In genomic region chr9:123456011-123456410, GRCh38 we compare ENCODE assay signal across 25 cellular contexts.
"Had no signal": no experiment of that assay in that cellular context is flagged by ENCODE, and none has a peak within 500 bp of the region (broad histone marks: within the 10 kb centered on the region; RNA-seq: fewer than 3 reads in every experiment).

No MANE protein-coding gene starts in this region.

- H3K27ac Mint-ChIP-seq: activated CD8-positive, alpha-beta T cell treated with anti-CD3 and anti-CD28 coated beads, Interleukin-2, amount 10 ng/mL, durations not matched to agents 7 days and 5 days; activated naive CD4-positive, alpha-beta T cell treated with anti-CD3 and anti-CD28 coated beads, Interleukin-2, amount 50 U/mL, for 72 hours; T-helper 1 cell treated with Interleukin-12 subunit alpha and Interleukin-12 subunit beta and Interleukin-4 antibody, amounts not matched to agents 30 μg/mL and 1 μg/mL, for 36 hours had no signal

- H3K4me1 ChIP-seq: SJSA1 had no signal

- DNase-seq: activated CD4-positive, alpha-beta T cell treated with anti-CD3 and anti-CD28 coated beads for 4 hours; activated CD8-positive, alpha-beta memory T cell treated with anti-CD3 and anti-CD28 coated beads, Interleukin-2, amount 50 U/mL, for 48 hours; activated CD8-positive, alpha-beta T cell treated with anti-CD3 and anti-CD28 coated beads, Interleukin-2, amount 10 ng/mL, durations not matched to agents 7 days and 5 days; activated naive CD4-positive, alpha-beta T cell treated with Interleukin-2 at 50 U/mL for 16 hours; activated T-cell treated with anti-CD3 and anti-CD28 coated beads, Interleukin-2, amount 50 U/mL, for 1 hour; NCI-H1092; NCI-H1417; NCI-H2029; NCI-H2107; NCI-H2171 treated with DMSO at 0.1 percent for 48 hours; NCI-H345; NCI-H510A treated with DMSO at 0.1 percent for 48 hours; NCI-H69; NK-92 treated with Interleukin-12 subunit alpha and Interleukin-12 subunit beta, amount 100 ng/mL, for 24 hours; OCI-M1; Right ventricle myocardium superior; SW 1271 had no signal

- H3K9ac ChIP-seq: KMS-11 had no signal

- H3K4me2 ChIP-seq: KMS-11 had no signal

- H3K27ac ChIP-seq: KMS-11, RWPE1, SJSA1 had no signal

- H3K4me3 ChIP-seq: SJSA1 had no signal

- H3K9me3 Mint-ChIP-seq: activated naive CD4-positive, alpha-beta T cell treated with anti-CD3 and anti-CD28 coated beads, Interleukin-2, amount 50 U/mL, for 72 hours; T-helper 1 cell treated with Interleukin-12 subunit alpha and Interleukin-12 subunit beta and Interleukin-4 antibody, amounts not matched to agents 30 μg/mL and 1 μg/mL, for 36 hours had no signal

- H3K36me3 ChIP-seq: SJSA1 had no signal

- H3K27me3 ChIP-seq: SJSA1 had no signal

- ATAC-seq: activated CD4-positive, CD25-positive, alpha-beta regulatory T cell treated with anti-CD3 and anti-CD28 coated beads, Interleukin-2, amount 50 U/mL, for 24 hours; activated CD8-positive, alpha-beta T cell treated with anti-CD3 and anti-CD28 coated beads, Interleukin-2, amount 10 ng/mL, durations not matched to agents 7 days and 5 days; activated naive CD4-positive, alpha-beta T cell treated with anti-CD3 and anti-CD28 coated beads, Interleukin-2, amount 50 U/mL, for 72 hours; Panc1; SK-N-SH treated with all-trans-retinoic acid at 6 μM for 48 hours had no signal

- H3K4me3 Mint-ChIP-seq: activated CD8-positive, alpha-beta T cell treated with anti-CD3 and anti-CD28 coated beads, Interleukin-2, amount 10 ng/mL, durations not matched to agents 7 days and 5 days; T-helper 1 cell treated with Interleukin-12 subunit alpha and Interleukin-12 subunit beta and Interleukin-4 antibody, amounts not matched to agents 30 μg/mL and 1 μg/mL, for 36 hours had no signal

- H3K9me3 ChIP-seq: SJSA1 had no signal
